In genomic region chr16:66335704-66336329, GRCh38 we compare ENCODE assay signal across 11 cellular contexts. TPM values are rescaled to one million over a fixed set of nuclear protein-coding genes. Genes with fewer than 3 reads are reported as not detected.
DNase-seq lines count a peak whose midpoint lies in the region; ATAC-seq and TF ChIP-seq lines count a peak whose summit lies in the region.
"Had no signal": no experiment of that assay in that cellular context is flagged by ENCODE, and none has a peak within 500 bp of the region (broad histone marks: within the 10 kb centered on the region; RNA-seq: fewer than 3 reads in every experiment).

No MANE protein-coding gene starts in this region.

- intact Hi-C loops in IMR-90 (cut with micrococcal nuclease), result no loop called here

- H3K14ac ChIP-seq in IMR-90 (replicated peaks; ENCODE audit: low read depth, low read length), result no peak overlapping the region

- peak; percentile 73 for ATAC-seq in IMR-90 (ENCODE audit: low read depth)
- ATAC-seq in GM21723 (IDR thresholded peaks at IDR 0.05; ENCODE audit: unreplicated experiment), result no peak

- no peak overlapping the region for H2BK15ac ChIP-seq in IMR-90 (ENCODE audit: low read depth, low read length)

- H4K91ac ChIP-seq in IMR-90 (ENCODE audit: insufficient read depth, low read depth, low read length), result no peak overlapping the region

- in situ Hi-C loops in IMR-90 (cut with MboI; ENCODE audit: low sequenced_read_pairs), result no loop called here

- H3K27me3 ChIP-seq in IMR-90 (ENCODE audit: control insufficient read depth, insufficient read depth, low read length), result peaks cover 43% of the 10 kb centered on the region

- peaks cover 13% of the 10 kb centered on the region for H3K9me3 ChIP-seq in IMR-90 (ENCODE audit: control insufficient read depth, insufficient read depth, low read length)

- no peaks in the 10 kb centered on the region for H3K79me1 ChIP-seq in IMR-90 (ENCODE audit: low read depth in 1 of 2, low read length in 2 of 2)

- H4K5ac ChIP-seq in IMR-90 (ENCODE audit: low read depth, low read length), result no peak overlapping the region

- no peak overlapping the region for H3K56ac ChIP-seq in IMR-90 (ENCODE audit: extremely low read depth, insufficient read depth, low read length)

- TF ChIP-seq CTCF in IMR-90 (conservative IDR thresholded peaks at IDR 0.05; ENCODE audit: low read depth, low read length) (no peak), fibroblast of mammary gland (conservative IDR thresholded peaks at IDR 0.05; ENCODE audit: control insufficient read depth, insufficient read depth, low read depth, low read length) (no peak)

- H3K4me2 ChIP-seq in IMR-90 (ENCODE audit: low read depth, low read length), result peak overlapping the region; percentile 52; the same call in 1 of the 2 replicates

- H3K4me1 ChIP-seq in IMR-90 (ENCODE audit: control insufficient read depth, insufficient read depth, low read length), result peaks cover 4% of the 10 kb centered on the region; the same call in 1 of the 2 replicates

- no peaks in the 10 kb centered on the region for H3K36me3 ChIP-seq in IMR-90 (ENCODE audit: control insufficient read depth, insufficient read depth, low read length)

- H3K4me3 ChIP-seq in IMR-90 (ENCODE audit: insufficient read depth, low read depth, low read length), result no peak overlapping the region
- H3K4me3 ChIP-seq in fibroblast of mammary gland (ENCODE audit: control insufficient read depth, low read depth, low read length), result no peak overlapping the region

- H3K18ac ChIP-seq in IMR-90 (ENCODE audit: low read depth, low read length), result no peak overlapping the region

- POLR2A ChIA-PET in IMR-90 (lab: Charles Lee; ENCODE audit: unreplicated experiment), result no interaction called here

- H3K9ac ChIP-seq in IMR-90 (ENCODE audit: low read depth, low read length), result no peak overlapping the region

- no peak for TF ChIP-seq POLR2A in IMR-90 (IDR thresholded peaks at IDR 0.05; ENCODE audit: low read depth, low read length)

- peak; percentile 80 for DNase-seq in IMR-90
- peak; percentile 96 for DNase-seq in NCI-H748 (lab: John Stamatoyannopoulos, UW; ENCODE audit: unreplicated experiment)
- peak; percentile 59 for DNase-seq in fibroblast of mammary gland (ENCODE audit: low read depth)
- peak; percentile 72 for DNase-seq in smooth muscle cell of the brain vasculature (ENCODE audit: low read depth, low spot score)
- no peak for DNase-seq in ureter (ENCODE audit: low spot score)
- DNase-seq in stimulated activated CD4-positive, alpha-beta T cell treated with anti-CD3 and anti-CD28 coated beads, Interleukin-4, amount 100 ng/mL, for 24 hours, result no peak
- DNase-seq in HCEC 1CT, result no peak
- DNase-seq: activated naive CD4-positive, alpha-beta T cell treated with anti-CD3 and anti-CD28 coated beads, Interleukin-2, amount 50 U/mL, for 16 hours; stimulated activated naive CD4-positive, alpha-beta T cell had no signal

- H2BK120ac ChIP-seq in IMR-90 (ENCODE audit: low read depth, low read length), result no peak overlapping the region

- H2BK20ac ChIP-seq in IMR-90 (ENCODE audit: low read depth, low read length), result no peak overlapping the region

- no peak overlapping the region for H3K4ac ChIP-seq in IMR-90 (ENCODE audit: low read depth, low read length)

- no peak overlapping the region for H4K8ac ChIP-seq in IMR-90 (ENCODE audit: low read depth in 2 of 2, low read length in 2 of 2)

- no peak overlapping the region for H2BK5ac ChIP-seq in IMR-90 (ENCODE audit: low read depth, low read length, poor library complexity, severe bottlenecking)

- H3K23ac ChIP-seq in IMR-90 (ENCODE audit: low read depth, low read length), result no peak overlapping the region

- peak overlapping the region; percentile 43 for H2AFZ ChIP-seq in IMR-90 (replicated peaks; ENCODE audit: low read length, poor library complexity)

- TF ChIP-seq RAD21 in IMR-90 (IDR thresholded peaks at IDR 0.05; ENCODE audit: low read length), result no peak

- H4K20me1 ChIP-seq in IMR-90 (ENCODE audit: insufficient read depth, low read length), result no peaks in the 10 kb centered on the region

- no TSS peak for BruUV-seq in IMR-90 (replicated peaks; lab: Mats Ljungman, UMichigan)

- peak overlapping the region; percentile 61 for H2AK9ac ChIP-seq in IMR-90 (replicated peaks; ENCODE audit: low read depth, low read length, poor library complexity)

- 0% methylated on average over 1 of the region's 8 CpGs; no CpG with 5 or more reads in 1 of the 2 experiments for WGBS in IMR-90 (ENCODE audit: extremely low coverage in 2 of 2, insufficient read length in 1 of 2), 2 experiments

- CTCF ChIA-PET in IMR-90 (lab: Yijun Ruan, JAX), result interaction anchor here (0.8 to 1.0 kb wide), 2 partner anchors 22 to 60 kb away, joined by 3 read pairs; no protein-coding TSS in a partner anchor

- H2AK5ac ChIP-seq in IMR-90 (ENCODE audit: low read depth, low read length), result 0 out of 2 replicates have a peak overlapping the region, but pooled peaks have one; percentile 8

- H3K9me1 ChIP-seq in IMR-90 (ENCODE audit: insufficient read depth, low read length), result no peaks in the 10 kb centered on the region

- H3K27ac ChIP-seq in IMR-90 (ENCODE audit: insufficient read depth, low read length), result no peak overlapping the region

- dilution Hi-C loops in IMR-90 (cut with HindIII; ENCODE audit: low sequenced_read_pairs, unreplicated experiment), result no loop called here

TF ChIP-seq in IMR-90, 13 proteins besides CTCF, POLR2A, EP300 and RAD21:
- no peak for TF ChIP-seq SMC3 (IDR thresholded peaks at IDR 0.05; ENCODE audit: low read depth, low read length)
- no peak for TF ChIP-seq FOS (IDR thresholded peaks at IDR 0.05; ENCODE audit: low read depth, low read length)
- no peak for TF ChIP-seq ELK1 (IDR thresholded peaks at IDR 0.05; ENCODE audit: borderline replicate concordance, low read depth, low read length)
- no peak for TF ChIP-seq USF2 (IDR thresholded peaks at IDR 0.05; ENCODE audit: low read depth, low read length)
- no peak for TF ChIP-seq NFE2L2 (IDR thresholded peaks at IDR 0.05; ENCODE audit: low read depth, low read length)
- no peak; the same call in 1 of the 2 replicates for TF ChIP-seq MAZ (IDR thresholded peaks at IDR 0.05; ENCODE audit: borderline replicate concordance, low read depth, low read length)
- TF ChIP-seq MAFK (IDR thresholded peaks at IDR 0.05; ENCODE audit: low read depth, low read length), result no peak
- no peak for TF ChIP-seq RCOR1 (IDR thresholded peaks at IDR 0.05; ENCODE audit: insufficient replicate concordance, low read length)
- no peak for TF ChIP-seq CHD1 (IDR thresholded peaks at IDR 0.05; ENCODE audit: low read depth, low read length)
- TF ChIP-seq MXI1 (IDR thresholded peaks at IDR 0.05; ENCODE audit: borderline replicate concordance, low read depth, low read length), result no peak
- TF ChIP-seq CEBPB (IDR thresholded peaks at IDR 0.05; ENCODE audit: low read depth, low read length), result no peak
- no peak for TF ChIP-seq BHLHE40 (IDR thresholded peaks at IDR 0.05; ENCODE audit: low read depth, low read length)
TF ChIP-seq in IMR-90: peak in this region for 0.

RNA-seq across cellular contexts. Expression of gene CDH5, which starts 30.7 kb away (rescaled TPM):
- total RNA-seq in IMR-90 (2012; rRNA removed) (not detected in 2 replicates), ureter (25.8 TPM)
- not detected in 2 replicates for polyA plus RNA-seq in IMR-90 (2012; rRNA removed)
- not detected in 2 replicates for polyA plus RNA-seq in IMR-90 (2012; cell fraction: cytosol; rRNA removed)
- polyA plus RNA-seq in IMR-90 (2012; cell fraction: nucleus; rRNA removed; ENCODE audit: low replicate concordance), result 0.02 TPM in 1 of 2 replicates, not detected in the other
- polyA plus RNA-seq: IgD-negative memory B cell had no signal

Comparison
In these comparisons a context has a peak if more than half of its experiments do, and no peak if none do; other contexts are left out.
1. DNase-seq: peak in IMR-90 (single experiment), NCI-H748 (single experiment), fibroblast of mammary gland (single experiment) and smooth muscle cell of the brain vasculature (single experiment); none in ureter (single experiment), stimulated activated CD4-positive, alpha-beta T cell treated with anti-CD3 and anti-CD28 coated beads, Interleukin-4, amount 100 ng/mL, for 24 hours (single experiment) and HCEC 1CT (single experiment).
2. RNA of gene CDH5, which starts 30.7 kb away (total RNA-seq): 25.8 TPM in ureter (single experiment); not detected in IMR-90; every median in the first group is over 10 times any median in the second.